Comparison of ENCODE assay signal across 16 cellular contexts in genomic region chr2:2655451-2655850, GRCh38.
A peak's percentile ranks its signal among the peaks of the same experiment; 100 is the strongest.
DNase-seq lines count a peak whose midpoint lies in the region; ATAC-seq and TF ChIP-seq lines count a peak whose summit lies in the region.
"Had no signal": no experiment of that assay in that cellular context is flagged by ENCODE, and none has a peak within 500 bp of the region (broad histone marks: within the 10 kb centered on the region; RNA-seq: fewer than 3 reads in every experiment).

No MANE protein-coding gene starts in this region.

- peaks cover 2 to 20% (median 18%) of the 10 kb centered on the region in 5 experiments for H3K9me3 Mint-ChIP-seq in brain
- H3K9me3 Mint-ChIP-seq in activated CD8-positive, alpha-beta T cell treated with anti-CD3 and anti-CD28 coated beads, Interleukin-2, amount 10 ng/mL, durations not matched to agents 7 days and 5 days (ENCODE audit: insufficient read depth), result peaks cover 14% of the 10 kb centered on the region

- H3K4me3 Mint-ChIP-seq in brain, result no peak overlapping the region
- no peak overlapping the region for H3K4me3 Mint-ChIP-seq in activated CD8-positive, alpha-beta T cell treated with anti-CD3 and anti-CD28 coated beads, Interleukin-2, amount 10 ng/mL, durations not matched to agents 7 days and 5 days
- H3K4me3 Mint-ChIP-seq: CD4-positive, alpha-beta memory T cell had no signal

- intact Hi-C loops in sigmoid colon (cut with DNase I), result no loop called here

- CTCF ChIA-PET in activated CD8-positive, alpha-beta T cell treated with anti-CD3 and anti-CD28 coated beads, Interleukin-2, amount 10 ng/mL, durations not matched to agents 7 days and 5 days (lab: Charles Lee), result no interaction called here

- H3K27ac ChIP-seq in sigmoid colon, result peak overlapping the region in 2 of 4 donors; percentile 44 to 53

- POLR2A ChIA-PET in activated CD8-positive, alpha-beta T cell treated with anti-CD3 and anti-CD28 coated beads, Interleukin-2, amount 10 ng/mL, durations not matched to agents 7 days and 5 days (lab: Charles Lee), result no interaction called here

- peaks cover 48% of the 10 kb centered on the region for H3K4me1 Mint-ChIP-seq in brain
- peaks cover 6% of the 10 kb centered on the region for H3K4me1 Mint-ChIP-seq in activated CD8-positive, alpha-beta T cell treated with anti-CD3 and anti-CD28 coated beads, Interleukin-2, amount 10 ng/mL, durations not matched to agents 7 days and 5 days (ENCODE audit: low read depth)
- H3K4me1 Mint-ChIP-seq: CD4-positive, alpha-beta memory T cell had no signal

- ATAC-seq in activated CD8-positive, alpha-beta T cell treated with anti-CD3 and anti-CD28 coated beads, Interleukin-2, amount 10 ng/mL, durations not matched to agents 7 days and 5 days, result no peak
- ATAC-seq: HCT116, PC-3 had no signal

- peaks cover 5% of the 10 kb centered on the region for H3K27me3 Mint-ChIP-seq in brain
- H3K27me3 Mint-ChIP-seq in activated CD8-positive, alpha-beta T cell treated with anti-CD3 and anti-CD28 coated beads, Interleukin-2, amount 10 ng/mL, durations not matched to agents 7 days and 5 days (ENCODE audit: low read depth), result no peaks in the 10 kb centered on the region
- H3K27me3 Mint-ChIP-seq: CD4-positive, alpha-beta memory T cell had no signal

- H3K4me1 ChIP-seq in sigmoid colon, result peaks cover 0 to 18% (median 15%) of the 10 kb centered on the region in 4 donors

- 72 to 73% methylated on average over 5 of the region's 5 CpGs for WGBS in sigmoid colon, 2 donors

- TF ChIP-seq POLR2A in sigmoid colon (IDR thresholded peaks at IDR 0.05), result no peak

- no peaks in the 10 kb centered on the region for H3K36me3 ChIP-seq in sigmoid colon

- H3K4me3 ChIP-seq in sigmoid colon, result no peak overlapping the region
- H3K4me3 ChIP-seq: K562 had no signal

- peak overlapping the region in 4 of 5 experiments; percentile 29 to 81 (median 58) for H3K27ac Mint-ChIP-seq in brain
- H3K27ac Mint-ChIP-seq in activated CD8-positive, alpha-beta T cell treated with anti-CD3 and anti-CD28 coated beads, Interleukin-2, amount 10 ng/mL, durations not matched to agents 7 days and 5 days, result no peak overlapping the region
- H3K27ac Mint-ChIP-seq: CD4-positive, alpha-beta memory T cell had no signal

- no peaks in the 10 kb centered on the region for H3K27me3 ChIP-seq in sigmoid colon

- no peaks in the 10 kb centered on the region for H3K36me3 Mint-ChIP-seq in brain
- peaks cover 3% of the 10 kb centered on the region for H3K36me3 Mint-ChIP-seq in activated CD8-positive, alpha-beta T cell treated with anti-CD3 and anti-CD28 coated beads, Interleukin-2, amount 10 ng/mL, durations not matched to agents 7 days and 5 days (ENCODE audit: low read depth)
- H3K36me3 Mint-ChIP-seq: CD4-positive, alpha-beta memory T cell had no signal

- H3K9me3 ChIP-seq in sigmoid colon, result no peaks in the 10 kb centered on the region

- TF ChIP-seq CTCF in brain (conservative IDR thresholded peaks at IDR 0.05) (no peak), sigmoid colon (IDR thresholded peaks at IDR 0.05) (no peak)

- TF ChIP-seq EP300 in sigmoid colon (IDR thresholded peaks at IDR 0.05), result no peak

- DNase-seq in NCI-H2107 treated with DMSO at 0.1 percent for 48 hours (lab: John Stamatoyannopoulos, UW; ENCODE audit: unreplicated experiment) (peak; percentile 36), NCI-H2107 (lab: John Stamatoyannopoulos, UW) (no peak), NCI-H510A (lab: John Stamatoyannopoulos, UW) (peak; percentile 52), sigmoid colon (peak; percentile 11), UCSD-AML1 (lab: John Stamatoyannopoulos, UW; ENCODE audit: unreplicated experiment) (no peak), NCI-H446 (lab: John Stamatoyannopoulos, UW) (no peak)
- DNase-seq in activated CD8-positive, alpha-beta T cell treated with anti-CD3 and anti-CD28 coated beads, Interleukin-2, amount 10 ng/mL, durations not matched to agents 7 days and 5 days, result no peak
- DNase-seq: CD4-positive, alpha-beta memory T cell; GDM1; NCI-H2171; NCI-H69; PC-3; SW 1271 had no signal

Comparison
In these comparisons a context has a peak if more than half of its experiments do, and no peak if none do; other contexts are left out.
1. DNase-seq: peak in NCI-H2107 treated with DMSO at 0.1 percent for 48 hours (single experiment), NCI-H510A (single experiment) and sigmoid colon (single experiment); none in NCI-H2107 (single experiment), UCSD-AML1 (single experiment), activated CD8-positive, alpha-beta T cell treated with anti-CD3 and anti-CD28 coated beads, Interleukin-2, amount 10 ng/mL, durations not matched to agents 7 days and 5 days (single experiment) and NCI-H446 (0 of 2).